Comparison of ENCODE assay signal across 17 cellular contexts in the genomic region with DNA sequence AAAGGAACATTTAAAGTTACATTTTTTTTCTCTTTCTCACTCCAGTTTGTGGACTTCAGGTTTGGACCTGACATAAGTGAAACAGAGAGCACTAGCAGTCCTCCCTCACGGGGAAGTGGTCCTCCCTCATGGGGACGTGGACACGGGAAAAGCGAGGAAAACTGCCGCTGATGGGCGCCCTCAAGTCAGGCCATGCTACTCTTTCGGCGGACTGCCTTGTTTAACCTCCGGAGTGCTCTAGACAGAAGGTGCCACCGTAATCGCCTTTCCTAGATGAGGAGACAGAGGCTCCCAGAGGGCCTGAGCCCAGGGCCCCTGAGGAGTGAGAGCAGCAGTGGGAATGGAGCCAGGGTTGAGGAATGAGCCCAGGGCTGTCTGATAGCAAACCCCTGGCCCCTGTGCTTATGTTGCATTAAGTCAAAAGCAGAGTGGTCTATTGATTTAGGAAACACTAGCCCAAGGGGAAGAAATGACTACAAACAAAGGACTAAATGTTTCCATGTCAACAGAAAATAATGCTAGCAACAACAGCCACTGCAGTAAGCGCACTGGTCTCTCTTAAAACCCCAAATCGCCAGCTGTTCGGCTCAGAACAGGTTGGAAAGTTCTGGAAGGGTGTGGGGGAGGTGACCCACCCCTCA.
DNase-seq lines count a peak whose midpoint lies in the region; ATAC-seq and TF ChIP-seq lines count a peak whose summit lies in the region.
"Had no signal": no experiment of that assay in that cellular context is flagged by ENCODE, and none has a peak within 500 bp of the region (broad histone marks: within the 10 kb centered on the region; RNA-seq: fewer than 3 reads in every experiment).

No MANE protein-coding gene starts in this region.

- intact Hi-C loops in right cardiac atrium (cut with DNase I): no loop called here

- no peaks in the 10 kb centered on the region for H4K20me1 ChIP-seq in Karpas-422 (ENCODE audit: insufficient read depth, low read depth, low read length)
- H4K20me1 ChIP-seq: BLaER1 had no signal

- peak overlapping the region; percentile 32 for H3K27ac Mint-ChIP-seq in stimulated activated effector memory CD8-positive, alpha-beta T cell treated with anti-CD3 and anti-CD28 coated beads, Interleukin-12 subunit alpha, Interleukin-12 subunit beta, amount 100 ng/mL, for 72 hours
- H3K27ac Mint-ChIP-seq in activated naive CD4-positive, alpha-beta T cell treated with anti-CD3 and anti-CD28 coated beads, Interleukin-2, amount 50 U/mL, for 72 hours: no peak overlapping the region
- H3K27ac Mint-ChIP-seq: activated CD8-positive, alpha-beta memory T cell treated with anti-CD3 and anti-CD28 coated beads, Interleukin-2, amount 10 ng/mL, durations not matched to agents 7 days and 5 days; activated naive CD8-positive, alpha-beta T cell treated with anti-CD3 and anti-CD28 coated beads, Interleukin-2, amount 50 U/mL, for 24 hours; activated T-helper 2 cell treated with anti-CD3 and anti-CD28 coated beads, Interferon-gamma antibody, Interleukin-2, Interleukin-4, amounts not matched to agents 10 μg/mL and 5 μg/mL and 100 μg/mL, durations not matched to agents 14 hours and 24 hours and 36 hours had no signal

- H3K4me1 ChIP-seq in Karpas-422 (ENCODE audit: low read length): peaks cover 21% of the 10 kb centered on the region
- H3K4me1 ChIP-seq in RWPE2 (ENCODE audit: insufficient read depth, poor library complexity, severe bottlenecking): peaks cover 8% of the 10 kb centered on the region
- H3K4me1 ChIP-seq in right cardiac atrium (ENCODE audit: control insufficient read depth, insufficient read depth, low read length): no peaks in the 10 kb centered on the region
- H3K4me1 ChIP-seq: BLaER1 had no signal

- WGBS in right cardiac atrium: 78% methylated on average over 14 of the region's 14 CpGs

- H3K27me3 ChIP-seq in Karpas-422 (ENCODE audit: low read length) (no peaks in the 10 kb centered on the region), RWPE2 (ENCODE audit: insufficient read depth, poor library complexity, severe bottlenecking) (no peaks in the 10 kb centered on the region), right cardiac atrium (ENCODE audit: control insufficient read depth, insufficient read depth) (no peaks in the 10 kb centered on the region)
- H3K27me3 ChIP-seq: BLaER1, ovary had no signal

- no peak for TF ChIP-seq CTCF in RWPE2 (IDR thresholded peaks at IDR 0.05; ENCODE audit: poor library complexity, severe bottlenecking)

- no peaks in the 10 kb centered on the region for H3K36me3 ChIP-seq in Karpas-422 (ENCODE audit: insufficient read depth, low read length)
- no peaks in the 10 kb centered on the region for H3K36me3 ChIP-seq in RWPE2 (ENCODE audit: low read depth)
- H3K36me3 ChIP-seq: BLaER1, ovary had no signal

- no peak for DNase-seq in Karpas-422
- DNase-seq in RWPE2 (ENCODE audit: low spot score): peak; percentile 23
- DNase-seq in right cardiac atrium: peak in 2 of 3 donors; percentile 3 to 47
- DNase-seq in stimulated activated effector memory CD8-positive, alpha-beta T cell treated with anti-CD3 and anti-CD28 coated beads, Interleukin-12 subunit alpha, Interleukin-12 subunit beta, amount 100 ng/mL, for 72 hours (ENCODE audit: low spot score in 2 of 2): no peak
- no peak for DNase-seq in activated naive CD4-positive, alpha-beta T cell treated with anti-CD3 and anti-CD28 coated beads, Interleukin-2, amount 50 U/mL, for 72 hours (ENCODE audit: low spot score in 2 of 2)
- DNase-seq: activated CD8-positive, alpha-beta memory T cell treated with anti-CD3 and anti-CD28 coated beads, Interleukin-2, amount 10 ng/mL, durations not matched to agents 7 days and 5 days; activated naive CD8-positive, alpha-beta T cell treated with anti-CD3 and anti-CD28 coated beads, Interleukin-2, amount 50 U/mL, for 24 hours; GOT3; NCI-H1048; NCI-H2029; NCI-H524 treated with DMSO at 0.1 percent for 48 hours; stimulated activated CD4-positive, alpha-beta T cell treated with anti-CD3 and anti-CD28 coated beads, Interleukin-4, amount 100 ng/mL, for 1 hour had no signal

- no peaks in the 10 kb centered on the region for H3K79me2 ChIP-seq in Karpas-422 (ENCODE audit: low read length)

- H3K4me3 ChIP-seq in Karpas-422 (ENCODE audit: low read length) (no peak overlapping the region), RWPE2 (ENCODE audit: severe bottlenecking) (no peak overlapping the region), right cardiac atrium (ENCODE audit: low read length) (no peak overlapping the region)
- H3K4me3 ChIP-seq: BLaER1, ovary had no signal

- H3K4me2 ChIP-seq in Karpas-422 (ENCODE audit: low read depth, low read length, poor library complexity, severe bottlenecking): peak overlapping the region; percentile 7
- H3K4me2 ChIP-seq: BLaER1 had no signal

- no peak overlapping the region for H3K27ac ChIP-seq in Karpas-422 (ENCODE audit: low read length)
- H3K27ac ChIP-seq in RWPE2 (ENCODE audit: poor library complexity, severe bottlenecking): no peak overlapping the region
- no peak overlapping the region for H3K27ac ChIP-seq in right cardiac atrium (ENCODE audit: low read length)
- H3K27ac ChIP-seq: BLaER1, ovary had no signal

- no peaks in the 10 kb centered on the region for H3K9me3 ChIP-seq in Karpas-422 (ENCODE audit: low read length)
- no peaks in the 10 kb centered on the region for H3K9me3 ChIP-seq in RWPE2 (ENCODE audit: severe bottlenecking)
- no peaks in the 10 kb centered on the region for H3K9me3 ChIP-seq in right cardiac atrium (ENCODE audit: control insufficient read depth, low read length)
- H3K9me3 ChIP-seq: BLaER1, ovary had no signal

- ATAC-seq in RWPE2 (ENCODE audit: low read depth) (no peak), right cardiac atrium (no peak), HG03439 (IDR thresholded peaks at IDR 0.05; ENCODE audit: unreplicated experiment) (no peak), HG03108 (IDR thresholded peaks at IDR 0.05; ENCODE audit: unreplicated experiment) (no peak)
- no peak for ATAC-seq in stimulated activated effector memory CD8-positive, alpha-beta T cell treated with anti-CD3 and anti-CD28 coated beads, Interleukin-12 subunit alpha, Interleukin-12 subunit beta, amount 100 ng/mL, for 72 hours
- ATAC-seq in activated naive CD4-positive, alpha-beta T cell treated with anti-CD3 and anti-CD28 coated beads, Interleukin-2, amount 50 U/mL, for 72 hours: no peak
- ATAC-seq: activated CD8-positive, alpha-beta memory T cell treated with anti-CD3 and anti-CD28 coated beads, Interleukin-2, amount 10 ng/mL, durations not matched to agents 7 days and 5 days; activated naive CD8-positive, alpha-beta T cell treated with anti-CD3 and anti-CD28 coated beads, Interleukin-2, amount 50 U/mL, for 24 hours had no signal

- no peak overlapping the region for H3K4me3 Mint-ChIP-seq in stimulated activated effector memory CD8-positive, alpha-beta T cell treated with anti-CD3 and anti-CD28 coated beads, Interleukin-12 subunit alpha, Interleukin-12 subunit beta, amount 100 ng/mL, for 72 hours
- H3K4me3 Mint-ChIP-seq: activated CD8-positive, alpha-beta memory T cell treated with anti-CD3 and anti-CD28 coated beads, Interleukin-2, amount 10 ng/mL, durations not matched to agents 7 days and 5 days; activated naive CD8-positive, alpha-beta T cell treated with anti-CD3 and anti-CD28 coated beads, Interleukin-2, amount 50 U/mL, for 24 hours had no signal

- H3K9me3 Mint-ChIP-seq in stimulated activated effector memory CD8-positive, alpha-beta T cell treated with anti-CD3 and anti-CD28 coated beads, Interleukin-12 subunit alpha, Interleukin-12 subunit beta, amount 100 ng/mL, for 72 hours: no peaks in the 10 kb centered on the region
- no peaks in the 10 kb centered on the region for H3K9me3 Mint-ChIP-seq in activated naive CD4-positive, alpha-beta T cell treated with anti-CD3 and anti-CD28 coated beads, Interleukin-2, amount 50 U/mL, for 72 hours
- H3K9me3 Mint-ChIP-seq: activated naive CD8-positive, alpha-beta T cell treated with anti-CD3 and anti-CD28 coated beads, Interleukin-2, amount 50 U/mL, for 24 hours; activated T-helper 2 cell treated with anti-CD3 and anti-CD28 coated beads, Interferon-gamma antibody, Interleukin-2, Interleukin-4, amounts not matched to agents 10 μg/mL and 5 μg/mL and 100 μg/mL, durations not matched to agents 14 hours and 24 hours and 36 hours had no signal

- no peaks in the 10 kb centered on the region for H3K9me2 ChIP-seq in Karpas-422 (replicated peaks; ENCODE audit: insufficient read depth, low read length)

- no peak overlapping the region for H2AFZ ChIP-seq in Karpas-422 (ENCODE audit: low read length)

- peaks cover 14% of the 10 kb centered on the region for H3K4me1 Mint-ChIP-seq in stimulated activated effector memory CD8-positive, alpha-beta T cell treated with anti-CD3 and anti-CD28 coated beads, Interleukin-12 subunit alpha, Interleukin-12 subunit beta, amount 100 ng/mL, for 72 hours
- H3K4me1 Mint-ChIP-seq: activated CD8-positive, alpha-beta memory T cell treated with anti-CD3 and anti-CD28 coated beads, Interleukin-2, amount 10 ng/mL, durations not matched to agents 7 days and 5 days; activated naive CD8-positive, alpha-beta T cell treated with anti-CD3 and anti-CD28 coated beads, Interleukin-2, amount 50 U/mL, for 24 hours had no signal

- no peak overlapping the region for H3K9ac ChIP-seq in Karpas-422 (ENCODE audit: low read length)
- H3K9ac ChIP-seq: BLaER1 had no signal

- H3K36me3 Mint-ChIP-seq in stimulated activated effector memory CD8-positive, alpha-beta T cell treated with anti-CD3 and anti-CD28 coated beads, Interleukin-12 subunit alpha, Interleukin-12 subunit beta, amount 100 ng/mL, for 72 hours: no peaks in the 10 kb centered on the region
- H3K36me3 Mint-ChIP-seq in activated naive CD4-positive, alpha-beta T cell treated with anti-CD3 and anti-CD28 coated beads, Interleukin-2, amount 50 U/mL, for 72 hours: no peaks in the 10 kb centered on the region
- H3K36me3 Mint-ChIP-seq: activated CD8-positive, alpha-beta memory T cell treated with anti-CD3 and anti-CD28 coated beads, Interleukin-2, amount 10 ng/mL, durations not matched to agents 7 days and 5 days had no signal

Comparison
In these comparisons a context has a peak if more than half of its experiments do, and no peak if none do; other contexts are left out.
1. DNase-seq: peak in RWPE2 (single experiment) and right cardiac atrium (2 of 3); none in Karpas-422 (single experiment), stimulated activated effector memory CD8-positive, alpha-beta T cell treated with anti-CD3 and anti-CD28 coated beads, Interleukin-12 subunit alpha, Interleukin-12 subunit beta, amount 100 ng/mL, for 72 hours (0 of 2) and activated naive CD4-positive, alpha-beta T cell treated with anti-CD3 and anti-CD28 coated beads, Interleukin-2, amount 50 U/mL, for 72 hours (0 of 2).